In the genomic region with DNA sequence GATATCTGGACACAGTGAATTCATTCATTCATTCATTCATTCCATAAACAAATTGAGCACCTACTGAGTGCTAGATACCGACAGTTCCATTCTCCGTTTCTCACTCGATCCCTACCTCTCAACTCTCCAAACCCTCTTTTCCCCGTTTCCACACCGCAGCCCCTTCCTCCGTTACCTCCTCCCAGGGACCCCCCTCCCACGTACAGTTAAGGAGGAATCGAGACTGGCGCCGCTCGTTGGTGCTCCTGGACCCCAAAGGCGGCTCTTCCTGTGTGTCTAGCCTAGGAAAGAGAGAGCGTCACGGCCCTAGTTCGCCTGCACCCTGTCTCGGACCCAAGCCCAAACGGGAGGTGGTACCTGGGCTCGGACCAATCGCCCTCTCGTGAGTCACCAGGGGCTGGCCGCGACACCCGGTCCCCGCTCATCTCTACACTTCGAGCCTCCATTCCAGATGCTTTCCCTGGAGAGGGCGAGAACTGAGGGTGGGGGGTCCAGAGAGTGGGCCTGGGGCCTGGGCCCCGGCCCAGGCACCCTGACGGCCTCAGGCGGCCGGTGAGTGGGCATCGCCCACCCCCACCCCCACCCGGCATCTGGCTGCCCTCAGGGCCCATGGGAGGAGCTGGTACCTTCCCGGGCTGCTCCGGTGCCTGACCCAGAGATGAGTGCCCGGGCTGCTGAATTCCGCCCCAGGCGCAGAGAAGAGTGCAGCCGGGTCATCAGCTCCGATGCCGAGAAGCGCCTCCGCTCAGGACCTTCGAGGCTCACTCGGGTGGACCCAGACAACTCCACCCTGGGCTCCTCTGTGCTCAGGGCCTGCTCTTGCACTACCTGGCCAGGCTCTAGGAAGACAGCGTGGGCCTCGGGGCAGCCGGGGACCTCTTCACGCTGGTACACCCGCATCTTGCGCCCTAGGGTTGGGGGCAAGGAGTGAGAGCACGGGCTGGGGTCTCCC, we compare ENCODE assay signal across 8 cellular contexts. TPM values are rescaled to one million over a fixed set of nuclear protein-coding genes. Genes with fewer than 3 reads are reported as not detected.
DNase-seq lines count a peak whose midpoint lies in the region; ATAC-seq and TF ChIP-seq lines count a peak whose summit lies in the region.

No MANE protein-coding gene starts in this region.

- in situ Hi-C loops in transverse colon (cut with MboI; ENCODE audit: low pct_ligation_motif_present in 1 of 4, low pct_unique_long_range_greater_than_20kb in 1 of 4, low sequenced_read_pairs in 3 of 4): loop anchor here in 1 of 4 donors (25.0 kb wide), 1 partner anchor 155 kb away; the partner anchor contains the start of genes FBXO42 and SZRD1

- H3K9me3 ChIP-seq in left lung (no peaks in the 10 kb centered on the region), transverse colon (no peaks in the 10 kb centered on the region)

- TF ChIP-seq POLR2A in transverse colon (IDR thresholded peaks at IDR 0.05): no peak
- no peak for TF ChIP-seq POLR2A in erythroblast (IDR thresholded peaks at IDR 0.05; ENCODE audit: low read length)

- peak overlapping the region; percentile 87 to 92 for H3K4me3 Mint-ChIP-seq in activated T-cell treated with anti-CD3 and anti-CD28 coated beads, Interleukin-2, amount 50 U/mL, for 72 hours
- H3K4me3 Mint-ChIP-seq in activated naive CD8-positive, alpha-beta T cell treated with anti-CD3 and anti-CD28 coated beads for 36 hours: peak overlapping the region; percentile 80

- no peaks in the 10 kb centered on the region for H3K9me3 Mint-ChIP-seq in activated T-cell treated with anti-CD3 and anti-CD28 coated beads, Interleukin-2, amount 50 U/mL, for 72 hours
- no peaks in the 10 kb centered on the region for H3K9me3 Mint-ChIP-seq in activated naive CD8-positive, alpha-beta T cell treated with anti-CD3 and anti-CD28 coated beads for 36 hours

- H3K27me3 ChIP-seq in left lung: no peaks in the 10 kb centered on the region
- H3K27me3 ChIP-seq in transverse colon: no peaks in the 10 kb centered on the region

- H3K4me3 ChIP-seq in left lung (peak overlapping the region; percentile 37 to 51), transverse colon (peak overlapping the region; percentile 33 to 45 (median 44))

- intact Hi-C loops in left lung (cut with DNase I): no loop called here
- intact Hi-C loops in transverse colon (cut with DNase I; ENCODE audit: low total_unique reads): loop anchor here (5.0 kb wide), 1 partner anchor 35 kb away; no protein-coding TSS in a partner anchor

- WGBS in transverse colon (ENCODE audit: low coverage in 1 of 2), 2 donors: 29 to 68% methylated on average over 4 to 37 of the region's 51 CpGs

- no peak overlapping the region for H3K27ac Mint-ChIP-seq in activated T-cell treated with anti-CD3 and anti-CD28 coated beads, Interleukin-2, amount 50 U/mL, for 72 hours
- peak overlapping the region; percentile 89 for H3K27ac Mint-ChIP-seq in activated naive CD8-positive, alpha-beta T cell treated with anti-CD3 and anti-CD28 coated beads for 36 hours

- no peak for ATAC-seq in activated T-cell treated with anti-CD3 and anti-CD28 coated beads, Interleukin-2, amount 50 U/mL, for 72 hours (replicated peaks in 1 of 2)
- no peak for ATAC-seq in left lung

- TF ChIP-seq CTCF in left lung (IDR thresholded peaks at IDR 0.05) (no peak), transverse colon (IDR thresholded peaks at IDR 0.05) (no peak)

- no peak for DNase-seq in activated T-cell treated with anti-CD3 and anti-CD28 coated beads, Interleukin-2, amount 50 U/mL, for 72 hours
- no peak for DNase-seq in activated T-cell treated with anti-CD3 and anti-CD28 coated beads for 4 hours
- no peak for DNase-seq in activated naive CD8-positive, alpha-beta T cell treated with anti-CD3 and anti-CD28 coated beads for 36 hours
- DNase-seq in left lung: peak in 1 of 2 donors; percentile 69
- DNase-seq in transverse colon: no peak
- no peak for DNase-seq in NCI-H510A (lab: John Stamatoyannopoulos, UW)
- DNase-seq in erythroblast (lab: John Stamatoyannopoulos, UW): no peak
- no peak for DNase-seq in GM19240 (ENCODE audit: insufficient read length, low spot score)

- H3K36me3 ChIP-seq in left lung (peaks cover 0 to 3% of the 10 kb centered on the region in 2 donors), transverse colon (no peaks in the 10 kb centered on the region)

- no peaks in the 10 kb centered on the region for H3K36me3 Mint-ChIP-seq in activated T-cell treated with anti-CD3 and anti-CD28 coated beads, Interleukin-2, amount 50 U/mL, for 72 hours (ENCODE audit: insufficient read depth in 2 of 2)
- H3K36me3 Mint-ChIP-seq in activated naive CD8-positive, alpha-beta T cell treated with anti-CD3 and anti-CD28 coated beads for 36 hours: peaks cover 4% of the 10 kb centered on the region

- no peaks in the 10 kb centered on the region for H3K27me3 Mint-ChIP-seq in activated T-cell treated with anti-CD3 and anti-CD28 coated beads, Interleukin-2, amount 50 U/mL, for 72 hours (ENCODE audit: low read depth)
- no peaks in the 10 kb centered on the region for H3K27me3 Mint-ChIP-seq in activated naive CD8-positive, alpha-beta T cell treated with anti-CD3 and anti-CD28 coated beads for 36 hours

- TF ChIP-seq EP300 in transverse colon (IDR thresholded peaks at IDR 0.05; ENCODE audit: low read depth): no peak

- H3K4me1 ChIP-seq in left lung (peaks cover 6 to 22% of the 10 kb centered on the region in 2 donors), transverse colon (peaks cover 8 to 16% (median 14%) of the 10 kb centered on the region in 4 donors)

- H3K27ac ChIP-seq in left lung (peak overlapping the region; percentile 92), transverse colon (peak overlapping the region; percentile 80 to 99 (median 96))

- peaks cover 5% of the 10 kb centered on the region for H3K4me1 Mint-ChIP-seq in activated T-cell treated with anti-CD3 and anti-CD28 coated beads, Interleukin-2, amount 50 U/mL, for 72 hours (ENCODE audit: low read depth)
- peaks cover 3% of the 10 kb centered on the region for H3K4me1 Mint-ChIP-seq in activated naive CD8-positive, alpha-beta T cell treated with anti-CD3 and anti-CD28 coated beads for 36 hours

RNA-seq across cellular contexts. Expression of gene ARHGEF19, which starts 4.9 kb away (rescaled TPM):
- 1 to 10 TPM; 7.0 to 9.9 TPM for total RNA-seq in activated T-cell treated with anti-CD3 and anti-CD28 coated beads, Interleukin-2, amount 50 U/mL, for 72 hours
- 1 to 10 TPM; 4.4 to 4.5 TPM for total RNA-seq in activated naive CD8-positive, alpha-beta T cell treated with anti-CD3 and anti-CD28 coated beads for 36 hours
- 10 to 100 TPM; 10.4 to 13.1 TPM for total RNA-seq in left lung
- total RNA-seq in transverse colon: 10 to 100 TPM in 2 of 4 donors, 1 to 10 TPM in 2; 5.7 to 46.8 (median 10.8) TPM

RNA-seq across cellular contexts. Expression of gene CPLANE2, which starts 29.4 kb away (rescaled TPM):
- 1 to 10 TPM; 3.0 to 7.8 TPM for total RNA-seq in activated T-cell treated with anti-CD3 and anti-CD28 coated beads, Interleukin-2, amount 50 U/mL, for 72 hours
- total RNA-seq in activated naive CD8-positive, alpha-beta T cell treated with anti-CD3 and anti-CD28 coated beads for 36 hours: 1 to 10 TPM; 2.2 to 2.5 TPM
- total RNA-seq in left lung (1 to 10 TPM; 5.6 to 8.9 TPM), transverse colon (10 to 100 TPM in 1 of 4 donors, 1 to 10 TPM in 2, under 1 TPM in 1; 0.60 to 12.3 (median 4.3) TPM)

RNA-seq across cellular contexts. Expression of gene EPHA2, which starts 51.7 kb away (rescaled TPM):
- total RNA-seq in activated T-cell treated with anti-CD3 and anti-CD28 coated beads, Interleukin-2, amount 50 U/mL, for 72 hours: under 1 TPM in 1 of 2 donors, not detected in 1; 0.43 TPM
- under 1 TPM in 1 of 2 experiments, not detected in 1; 0.08 TPM for total RNA-seq in activated naive CD8-positive, alpha-beta T cell treated with anti-CD3 and anti-CD28 coated beads for 36 hours
- total RNA-seq in left lung (10 to 100 TPM; 36.9 to 62.6 TPM), transverse colon (10 to 100 TPM in 3 of 4 donors, 1 to 10 TPM in 1; 2.6 to 68.8 (median 30.5) TPM)
